9 cellular contexts compared by ENCODE assay signal in the genomic region with DNA sequence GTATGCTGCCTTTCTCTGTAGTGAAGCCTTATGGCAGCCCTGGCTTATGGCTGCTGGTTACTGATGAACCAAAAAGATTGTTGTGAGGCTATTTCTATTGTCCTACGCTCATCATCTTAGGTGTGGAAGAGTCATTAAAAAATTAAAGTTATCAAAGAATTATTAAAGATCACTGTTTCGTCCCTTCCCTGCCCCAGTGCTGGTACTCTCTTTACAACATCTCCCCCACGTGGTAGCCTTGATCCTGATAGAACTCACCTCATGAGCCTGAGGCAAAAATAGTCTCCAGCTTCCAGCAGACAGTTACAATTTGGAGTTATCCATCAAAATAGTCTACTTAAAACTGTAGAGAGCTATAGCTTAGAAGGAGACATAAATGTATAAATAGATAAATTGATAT.
DNase-seq lines count a peak whose midpoint lies in the region; ATAC-seq and TF ChIP-seq lines count a peak whose summit lies in the region.
"Had no signal": no experiment of that assay in that cellular context is flagged by ENCODE, and none has a peak within 500 bp of the region (broad histone marks: within the 10 kb centered on the region; RNA-seq: fewer than 3 reads in every experiment).

No MANE protein-coding gene starts in this region.

- peak overlapping the region; percentile 24; the same call in 1 of the 2 replicates for H3K27ac ChIP-seq in Karpas-422 (ENCODE audit: low read length)
- H3K27ac ChIP-seq: Peyer's patch had no signal

- peak; percentile 86 for DNase-seq in Karpas-422
- peak; percentile 9 for DNase-seq in glomerular endothelial cell (ENCODE audit: extremely low read depth, low read depth, low spot score)
- no peak for DNase-seq in NCI-H2196 (lab: John Stamatoyannopoulos, UW; ENCODE audit: unreplicated experiment)
- DNase-seq in NCI-H774 (lab: John Stamatoyannopoulos, UW) = no peak
- DNase-seq in mesenteric fat pad (ENCODE audit: low spot score) = no peak
- no peak for DNase-seq in stimulated activated CD4-positive, alpha-beta T cell treated with anti-CD3 and anti-CD28 coated beads, Interleukin-4, amount 100 ng/mL, for 24 hours

- H3K4me3 ChIP-seq in Karpas-422 (ENCODE audit: low read length) = no peak overlapping the region
- H3K4me3 ChIP-seq: Peyer's patch had no signal

- TF ChIP-seq CTCF in GM12874 (IDR thresholded peaks at IDR 0.05; ENCODE audit: insufficient read depth, low read depth, low read length) = peak; percentile 46; the same call in 1 of the 2 replicates

- peak overlapping the region; percentile 60 for H3K4me2 ChIP-seq in Karpas-422 (ENCODE audit: low read depth, low read length, poor library complexity, severe bottlenecking)

- no peaks in the 10 kb centered on the region for H3K9me3 ChIP-seq in Karpas-422 (ENCODE audit: low read length)
- H3K9me3 ChIP-seq: Peyer's patch had no signal

- H3K36me3 ChIP-seq in Karpas-422 (ENCODE audit: insufficient read depth, low read length) = no peaks in the 10 kb centered on the region
- H3K36me3 ChIP-seq: Peyer's patch had no signal

- no peaks in the 10 kb centered on the region for H3K79me2 ChIP-seq in Karpas-422 (ENCODE audit: low read length)

- no peaks in the 10 kb centered on the region for H4K20me1 ChIP-seq in Karpas-422 (ENCODE audit: insufficient read depth, low read depth, low read length)

- no peaks in the 10 kb centered on the region for H3K27me3 ChIP-seq in Karpas-422 (ENCODE audit: low read length)
- H3K27me3 ChIP-seq: Peyer's patch had no signal

- ATAC-seq in GM21515 (IDR thresholded peaks at IDR 0.05; ENCODE audit: unreplicated experiment) = peak; percentile 60

- H3K9ac ChIP-seq in Karpas-422 (ENCODE audit: low read length) = no peak overlapping the region; the same call in 1 of the 2 replicates

- H2AFZ ChIP-seq in Karpas-422 (ENCODE audit: low read length) = no peak overlapping the region

- H3K9me2 ChIP-seq in Karpas-422 (replicated peaks; ENCODE audit: insufficient read depth, low read length) = no peaks in the 10 kb centered on the region

- H3K4me1 ChIP-seq in Karpas-422 (ENCODE audit: low read length) = peaks cover 72% of the 10 kb centered on the region
- H3K4me1 ChIP-seq: Peyer's patch had no signal

Comparison
In these comparisons a context has a peak if more than half of its experiments do, and no peak if none do; other contexts are left out.
1. DNase-seq: peak in Karpas-422 (single experiment) and glomerular endothelial cell (single experiment); none in NCI-H2196 (single experiment), NCI-H774 (single experiment), mesenteric fat pad (single experiment) and stimulated activated CD4-positive, alpha-beta T cell treated with anti-CD3 and anti-CD28 coated beads, Interleukin-4, amount 100 ng/mL, for 24 hours (single experiment).